Comparison of ENCODE assay signal across 27 cellular contexts in genomic region chr10:75801121-75801520, GRCh38.
"Had no signal": no experiment of that assay in that cellular context is flagged by ENCODE, and none has a peak within 500 bp of the region (broad histone marks: within the 10 kb centered on the region; RNA-seq: fewer than 3 reads in every experiment).

No MANE protein-coding gene starts in this region.

- H3K4me3 Mint-ChIP-seq: effector memory CD8-positive, alpha-beta T cell; naive thymus-derived CD4-positive, alpha-beta T cell; nephron; neural progenitor cell; stimulated activated memory B cell treated with anti-CD40 and anti-IgM and Interleukin-4, amounts not matched to agents 10 μg/mL and 1 μg/mL and 100 μg/mL, for 72 hours; type B pancreatic cell had no signal

- H3K36me3 ChIP-seq: gastrocnemius medialis, left lung, neural progenitor cell, prostate gland, right atrium auricular region, sigmoid colon, spleen, tibial artery had no signal

- H3K27ac Mint-ChIP-seq: effector memory CD8-positive, alpha-beta T cell; naive thymus-derived CD4-positive, alpha-beta T cell; nephron; neural progenitor cell; stimulated activated memory B cell treated with anti-CD40 and anti-IgM and Interleukin-4, amounts not matched to agents 10 μg/mL and 1 μg/mL and 100 μg/mL, for 72 hours; type B pancreatic cell had no signal

- ATAC-seq: effector memory CD8-positive, alpha-beta T cell; gastrocnemius medialis; left cardiac atrium; left lung; naive thymus-derived CD4-positive, alpha-beta T cell; stimulated activated memory B cell treated with anti-CD40 and anti-IgM and Interleukin-4, amounts not matched to agents 10 μg/mL and 1 μg/mL and 100 μg/mL, for 72 hours; stimulated activated naive CD8-positive, alpha-beta T cell treated with anti-CD3 and anti-CD28 coated beads, Interleukin-15, Interleukin-2, amounts not matched to agents 100 U/mL and 50 U/mL, for 24 hours had no signal

- H3K4me2 ChIP-seq: neural progenitor cell had no signal

- H2AFZ ChIP-seq: neural progenitor cell had no signal

- H3K9ac ChIP-seq: neural progenitor cell had no signal

- H3K9me3 Mint-ChIP-seq: effector memory CD8-positive, alpha-beta T cell had no signal

- H3K4me1 ChIP-seq: gastrocnemius medialis, left lung, neural progenitor cell, prostate gland, right atrium auricular region, sigmoid colon, testis, tibial artery had no signal

- H3K27ac ChIP-seq: coronary artery, gastrocnemius medialis, left lung, neural progenitor cell, prostate gland, right atrium auricular region, sigmoid colon, skin epidermis, spleen, testis, tibial artery had no signal

- FAIRE-seq: endometrium, islet of Langerhans had no signal

- H3K9me3 ChIP-seq: gastrocnemius medialis, prostate gland, sigmoid colon, testis had no signal

- H3K36me3 Mint-ChIP-seq: naive thymus-derived CD4-positive, alpha-beta T cell; neural progenitor cell; stimulated activated memory B cell treated with anti-CD40 and anti-IgM and Interleukin-4, amounts not matched to agents 10 μg/mL and 1 μg/mL and 100 μg/mL, for 72 hours had no signal

- H3K4me1 Mint-ChIP-seq: naive thymus-derived CD4-positive, alpha-beta T cell; stimulated activated memory B cell treated with anti-CD40 and anti-IgM and Interleukin-4, amounts not matched to agents 10 μg/mL and 1 μg/mL and 100 μg/mL, for 72 hours had no signal

- H3K4me3 ChIP-seq: coronary artery, gastrocnemius medialis, left lung, neural progenitor cell, prostate gland, right atrium auricular region, sigmoid colon, skin epidermis, spleen, testis, tibial artery had no signal

- DNase-seq: effector memory CD8-positive, alpha-beta T cell; erythroblast; gastrocnemius medialis; head of caudate nucleus; hippocampal formation; left cardiac atrium; left lung; mesenchymal stem cell; midbrain; naive thymus-derived CD4-positive, alpha-beta T cell; sigmoid colon; spleen; stimulated activated CD4-positive, alpha-beta T cell treated with anti-CD3 and anti-CD28 coated beads, Interleukin-4, amount 100 ng/mL, for 4 hours; stimulated activated naive CD8-positive, alpha-beta T cell treated with anti-CD3 and anti-CD28 coated beads, Interleukin-15, Interleukin-2, amounts not matched to agents 100 U/mL and 50 U/mL, for 24 hours; substantia nigra; testis; tibial artery had no signal

- H3K27me3 ChIP-seq: gastrocnemius medialis, left lung, neural progenitor cell, right atrium auricular region, sigmoid colon, spleen, testis, tibial artery had no signal
